In genomic region chr5:10116594-10116993, GRCh38 we compare ENCODE assay signal across 19 cellular contexts.
DNase-seq lines count a peak whose midpoint lies in the region; TF ChIP-seq lines count a peak whose summit lies in the region.
"Had no signal": no experiment of that assay in that cellular context is flagged by ENCODE, and none has a peak within 500 bp of the region (broad histone marks: within the 10 kb centered on the region; RNA-seq: fewer than 3 reads in every experiment).

No MANE protein-coding gene starts in this region.

- H3K36me3 Mint-ChIP-seq in neural progenitor cell = no peaks in the 10 kb centered on the region
- no peaks in the 10 kb centered on the region for H3K36me3 Mint-ChIP-seq in osteocyte (ENCODE audit: unreplicated experiment)
- H3K36me3 Mint-ChIP-seq in endodermal cell (ENCODE audit: low read depth) = no peaks in the 10 kb centered on the region
- H3K36me3 Mint-ChIP-seq: CD14-positive monocyte; CD4-positive, alpha-beta memory T cell; CD4-positive, CD25-positive, alpha-beta regulatory T cell; CD8-positive, alpha-beta memory T cell had no signal

- H3K9ac ChIP-seq in neural progenitor cell (no peak overlapping the region), endodermal cell (ENCODE audit: extremely low read depth, low read length, poor library complexity, severe bottlenecking) (no peak overlapping the region)
- H3K9ac ChIP-seq: BLaER1 had no signal

- H3K4me3 ChIP-seq in neural progenitor cell (no peak overlapping the region), endodermal cell (ENCODE audit: low read length) (no peak overlapping the region), A673 (ENCODE audit: low read depth, low read length, poor library complexity, severe bottlenecking) (no peak overlapping the region), coronary artery (no peak overlapping the region)
- H3K4me3 ChIP-seq: BLaER1 had no signal

- no peaks in the 10 kb centered on the region for H3K79me2 ChIP-seq in neural progenitor cell (ENCODE audit: low read depth)

- H3K27me3 Mint-ChIP-seq in neural progenitor cell (ENCODE audit: insufficient read depth, low read depth) (peaks cover 11% of the 10 kb centered on the region), osteocyte (ENCODE audit: unreplicated experiment) (peaks cover 3% of the 10 kb centered on the region), endodermal cell (ENCODE audit: insufficient read depth) (peaks cover 2% of the 10 kb centered on the region)

- no peak overlapping the region for H3K4me2 ChIP-seq in neural progenitor cell
- H3K4me2 ChIP-seq: BLaER1 had no signal

- intact Hi-C loops in A673 (cut with micrococcal nuclease; ENCODE audit: unreplicated experiment) = no loop called here

- peaks cover 7% of the 10 kb centered on the region for H3K9me3 Mint-ChIP-seq in neural progenitor cell
- no peaks in the 10 kb centered on the region for H3K9me3 Mint-ChIP-seq in osteocyte (ENCODE audit: unreplicated experiment)
- H3K9me3 Mint-ChIP-seq in endodermal cell = peaks cover 2% of the 10 kb centered on the region

- no peaks in the 10 kb centered on the region for H3F3A ChIP-seq in neural progenitor cell (ENCODE audit: low read depth)

- H3K27me3 ChIP-seq in neural progenitor cell (no peaks in the 10 kb centered on the region), endodermal cell (ENCODE audit: control insufficient read depth, insufficient read depth, low read length, poor library complexity, severe bottlenecking) (no peaks in the 10 kb centered on the region), A673 (replicated peaks; ENCODE audit: insufficient read depth, low read depth, low read length, poor library complexity) (no peaks in the 10 kb centered on the region)
- H3K27me3 ChIP-seq: BE2C, BLaER1 had no signal

- no peak overlapping the region for H3K27ac Mint-ChIP-seq in neural progenitor cell
- no peak overlapping the region for H3K27ac Mint-ChIP-seq in osteocyte (ENCODE audit: unreplicated experiment)
- no peak overlapping the region for H3K27ac Mint-ChIP-seq in endodermal cell
- H3K27ac Mint-ChIP-seq: CD14-positive monocyte; CD4-positive, alpha-beta memory T cell; CD4-positive, CD25-positive, alpha-beta regulatory T cell; CD8-positive, alpha-beta memory T cell had no signal

- POLR2A ChIA-PET in A673 (lab: Charles Lee; ENCODE audit: low non-redundant PET) = no interaction called here

- no peak overlapping the region for H2AFZ ChIP-seq in neural progenitor cell (replicated peaks)

- BruUV-seq in A673 (replicated peaks; lab: Mats Ljungman, UMichigan) = no TSS peak

- H3K9me3 ChIP-seq in neural progenitor cell (ENCODE audit: low read depth) (no peaks in the 10 kb centered on the region), endodermal cell (ENCODE audit: control insufficient read depth, low read length) (no peaks in the 10 kb centered on the region), A673 (ENCODE audit: low read depth, low read length, poor library complexity, severe bottlenecking) (no peaks in the 10 kb centered on the region)
- H3K9me3 ChIP-seq: BE2C, BLaER1 had no signal

- no peaks in the 10 kb centered on the region for H3K4me1 ChIP-seq in neural progenitor cell
- H3K4me1 ChIP-seq in endodermal cell (ENCODE audit: control insufficient read depth, insufficient read depth, low read length) = no peaks in the 10 kb centered on the region
- no peaks in the 10 kb centered on the region for H3K4me1 ChIP-seq in A673 (ENCODE audit: insufficient read depth, low read length, poor library complexity, severe bottlenecking)
- H3K4me1 ChIP-seq: BE2C, BLaER1 had no signal

- peaks cover 9% of the 10 kb centered on the region for H3K4me1 Mint-ChIP-seq in neural progenitor cell
- H3K4me1 Mint-ChIP-seq in osteocyte (ENCODE audit: unreplicated experiment) = peaks cover 3% of the 10 kb centered on the region
- no peaks in the 10 kb centered on the region for H3K4me1 Mint-ChIP-seq in endodermal cell
- H3K4me1 Mint-ChIP-seq: CD14-positive monocyte; CD4-positive, alpha-beta memory T cell; CD4-positive, CD25-positive, alpha-beta regulatory T cell; CD8-positive, alpha-beta memory T cell had no signal

- H4K20me1 ChIP-seq in neural progenitor cell (ENCODE audit: low read depth) = no peaks in the 10 kb centered on the region
- H4K20me1 ChIP-seq: BLaER1 had no signal

- H3K36me3 ChIP-seq in neural progenitor cell (no peaks in the 10 kb centered on the region), endodermal cell (ENCODE audit: control insufficient read depth, insufficient read depth, low read length) (no peaks in the 10 kb centered on the region), A673 (ENCODE audit: insufficient read depth, low read length, poor library complexity, severe bottlenecking) (no peaks in the 10 kb centered on the region)
- H3K36me3 ChIP-seq: BE2C, BLaER1 had no signal

- CTCF ChIA-PET in A673 (lab: Charles Lee) = no interaction called here

- H3K4me3 Mint-ChIP-seq in neural progenitor cell (peak overlapping the region; percentile 44), osteocyte (ENCODE audit: unreplicated experiment) (no peak overlapping the region), endodermal cell (no peak overlapping the region)
- H3K4me3 Mint-ChIP-seq: CD14-positive monocyte; CD4-positive, alpha-beta memory T cell; CD4-positive, CD25-positive, alpha-beta regulatory T cell; CD8-positive, alpha-beta memory T cell had no signal

- peak; percentile 1 for DNase-seq in AG20443 (ENCODE audit: low spot score)
- DNase-seq in mesenteric fat pad (ENCODE audit: low spot score) = peak; percentile 73
- no peak for DNase-seq in neural progenitor cell (ENCODE audit: low spot score)
- DNase-seq in osteocyte (ENCODE audit: extremely low spot score, unreplicated experiment) = peak; percentile 71
- DNase-seq in endodermal cell = no peak
- DNase-seq in SW 1271 (lab: John Stamatoyannopoulos, UW) = no peak
- DNase-seq in A673 (ENCODE audit: low spot score) = no peak
- DNase-seq in coronary artery (ENCODE audit: low spot score) = no peak
- DNase-seq: 8988T; BE2C; C1 segment of cervical spinal cord; CD4-positive, alpha-beta memory T cell; CD4-positive, CD25-positive, alpha-beta regulatory T cell; CD8-positive, alpha-beta memory T cell; COR-L47; DMS79 treated with DMSO at 0.1 percent for 48 hours; GF-D8 had no signal

- TF ChIP-seq CTCF in neural progenitor cell (IDR thresholded peaks at IDR 0.05) = no peak
- TF ChIP-seq CTCF in osteocyte (IDR thresholded peaks at IDR 0.05) = no peak
- no peak for TF ChIP-seq CTCF in endodermal cell (conservative IDR thresholded peaks at IDR 0.05)
- TF ChIP-seq CTCF in A673 (conservative IDR thresholded peaks at IDR 0.05; ENCODE audit: low read depth, low read length) = no peak
- TF ChIP-seq CTCF in coronary artery (IDR thresholded peaks at IDR 0.05) = no peak

- H3K27ac ChIP-seq in neural progenitor cell (no peak overlapping the region), endodermal cell (ENCODE audit: low read depth, low read length) (no peak overlapping the region), A673 (ENCODE audit: low read depth, low read length, poor library complexity, severe bottlenecking) (no peak overlapping the region), coronary artery (no peak overlapping the region)
- H3K27ac ChIP-seq: BLaER1 had no signal

Comparison
In these comparisons a context has a peak if more than half of its experiments do, and no peak if none do; other contexts are left out.
1. DNase-seq: peak in AG20443 (single experiment), mesenteric fat pad (single experiment) and osteocyte (single experiment); none in neural progenitor cell (single experiment), endodermal cell (single experiment), SW 1271 (0 of 2), A673 (single experiment) and coronary artery (single experiment).